ENCODE assay signal across 27 cellular contexts in the genomic region with DNA sequence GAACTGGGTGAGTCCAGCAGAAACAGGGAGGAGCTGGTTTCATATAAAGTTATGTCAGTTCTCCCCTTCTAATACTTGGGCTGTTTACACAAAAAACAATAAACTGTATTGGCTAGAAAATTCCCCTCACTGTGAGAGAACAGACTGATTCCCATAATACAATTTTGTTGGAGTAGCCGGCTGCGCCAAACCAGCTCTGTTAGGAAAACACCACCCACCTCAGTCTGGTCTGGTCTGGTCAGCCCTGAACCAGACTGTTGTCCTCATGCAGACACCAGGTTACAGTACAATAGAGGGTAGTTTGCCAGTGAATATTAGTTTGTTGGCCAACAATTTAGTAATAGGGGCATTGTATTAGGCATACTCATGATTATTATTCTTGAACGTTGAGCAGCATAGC.
"Had no signal": no experiment of that assay in that cellular context is flagged by ENCODE, and none has a peak within 500 bp of the region (broad histone marks: within the 10 kb centered on the region; RNA-seq: fewer than 3 reads in every experiment).

No MANE protein-coding gene starts in this region.

- H3K27ac ChIP-seq: epithelial cell of prostate, gastrocnemius medialis, lower lobe of right lung, pancreas, right lobe of liver, thyroid gland had no signal

- H3K9me3 ChIP-seq: gastrocnemius medialis, lower lobe of right lung, pancreas, right lobe of liver, thyroid gland had no signal

- H3K4me1 ChIP-seq: gastrocnemius medialis, lower lobe of right lung, pancreas, right lobe of liver, thyroid gland had no signal

- H3K36me3 Mint-ChIP-seq: memory B cell had no signal

- H3K4me1 Mint-ChIP-seq: memory B cell; naive thymus-derived CD4-positive, alpha-beta T cell; nephron; stimulated activated naive CD8-positive, alpha-beta T cell treated with anti-CD3 and anti-CD28 coated beads, Interleukin-15, amount 100 ng/mL, for 72 hours had no signal

- H3K4me3 ChIP-seq: gastrocnemius medialis, lower lobe of right lung, pancreas, right lobe of liver, smooth muscle cell, thyroid gland had no signal

- H3K4me3 Mint-ChIP-seq: endodermal cell; memory B cell; naive thymus-derived CD4-positive, alpha-beta T cell; nephron; stimulated activated naive CD8-positive, alpha-beta T cell treated with anti-CD3 and anti-CD28 coated beads, Interleukin-15, amount 100 ng/mL, for 72 hours had no signal

- H3K27ac Mint-ChIP-seq: endodermal cell; memory B cell; naive thymus-derived CD4-positive, alpha-beta T cell; stimulated activated naive CD8-positive, alpha-beta T cell treated with anti-CD3 and anti-CD28 coated beads, Interleukin-15, amount 100 ng/mL, for 72 hours had no signal

- DNase-seq: cerebellar nuclear complex; cortex of kidney; effector CD4-positive, alpha-beta T cell; endodermal cell; foreskin fibroblast; gastrocnemius medialis; head of caudate nucleus; left ventricle myocardium superior; lower lobe of right lung; midbrain; naive thymus-derived CD4-positive, alpha-beta T cell; occipital lobe; pancreas; right lobe of liver; stimulated activated CD4-positive, alpha-beta T cell treated with anti-CD3 and anti-CD28 coated beads, Interleukin-12 subunit alpha, Interleukin-12 subunit beta, amount 100 ng/mL, for 4 hours; stimulated activated CD4-positive, alpha-beta T cell treated with anti-CD3 and anti-CD28 coated beads, Interleukin-1b, Interleukin-23, amount 100 ng/mL, for 48 hours; stimulated activated CD4-positive, alpha-beta T cell treated with anti-CD3 and anti-CD28 coated beads, Interleukin-4, amount 100 ng/mL, for 1 hour; stimulated activated CD8-positive, alpha-beta memory T cell treated with anti-CD3 and anti-CD28 coated beads, Interleukin-4, amount 100 ng/mL, for 48 hours; stimulated activated naive CD4-positive, alpha-beta T cell; stimulated activated naive CD8-positive, alpha-beta T cell treated with anti-CD3 and anti-CD28 coated beads, Interleukin-15, amount 100 ng/mL, for 72 hours; thyroid gland; trophoblast cell had no signal

- H3K27me3 Mint-ChIP-seq: stimulated activated naive CD8-positive, alpha-beta T cell treated with anti-CD3 and anti-CD28 coated beads, Interleukin-15, amount 100 ng/mL, for 72 hours had no signal

- H3K36me3 ChIP-seq: gastrocnemius medialis, lower lobe of right lung, pancreas, right lobe of liver, thyroid gland had no signal

- ATAC-seq: esophagus mucosa; gastrocnemius medialis; lower lobe of right lung; naive thymus-derived CD4-positive, alpha-beta T cell; right lobe of liver; stimulated activated naive CD8-positive, alpha-beta T cell treated with anti-CD3 and anti-CD28 coated beads, Interleukin-15, amount 100 ng/mL, for 72 hours had no signal

- H3K4me2 ChIP-seq: smooth muscle cell had no signal

- H3K9me3 Mint-ChIP-seq: endodermal cell, memory B cell, nephron had no signal

- H3K27me3 ChIP-seq: gastrocnemius medialis, pancreas, right lobe of liver, thyroid gland had no signal
